Comparison of ENCODE assay signal across 9 cellular contexts in the genomic region with DNA sequence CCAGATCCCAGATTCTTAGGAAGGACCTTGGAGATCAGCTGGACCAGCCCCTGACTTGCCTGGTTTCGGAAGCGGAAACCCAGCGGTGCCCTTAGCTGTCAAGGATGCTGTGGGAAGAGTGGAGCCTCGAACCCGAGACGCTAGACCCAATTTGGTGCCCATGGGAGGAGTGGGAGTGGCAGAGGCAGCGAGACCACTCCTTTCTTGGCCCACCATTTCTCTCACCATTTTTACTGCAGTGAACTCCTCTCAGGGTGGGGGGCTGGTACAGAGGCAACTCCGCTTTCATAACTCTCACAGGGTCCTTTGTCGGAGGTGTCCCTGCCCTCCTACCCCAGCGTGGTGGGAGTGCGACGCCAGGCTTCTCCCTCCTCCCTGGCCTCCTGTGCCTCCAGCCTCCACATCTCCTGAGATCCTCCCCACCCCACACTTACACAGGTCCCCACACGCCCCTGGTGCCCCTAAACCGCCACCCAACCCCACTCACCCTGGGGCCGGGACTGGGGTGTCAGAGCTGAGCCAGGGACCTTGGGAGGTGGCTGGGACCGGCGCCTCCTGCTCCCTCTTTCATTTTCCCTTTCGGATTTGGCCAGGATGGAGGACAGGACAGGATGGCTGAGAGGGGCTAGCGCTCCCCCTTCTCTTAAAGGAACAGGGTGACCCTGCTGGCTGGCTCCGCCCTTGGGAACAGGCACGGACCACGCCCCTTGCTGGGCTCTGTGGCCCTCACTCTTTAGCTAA. TPM values are rescaled to one million over a fixed set of nuclear protein-coding genes. Genes with fewer than 3 reads are reported as not detected.
DNase-seq lines count a peak whose midpoint lies in the region; ATAC-seq and TF ChIP-seq lines count a peak whose summit lies in the region.
"Had no signal": no experiment of that assay in that cellular context is flagged by ENCODE, and none has a peak within 500 bp of the region (broad histone marks: within the 10 kb centered on the region; RNA-seq: fewer than 3 reads in every experiment).

A gene with protein sequence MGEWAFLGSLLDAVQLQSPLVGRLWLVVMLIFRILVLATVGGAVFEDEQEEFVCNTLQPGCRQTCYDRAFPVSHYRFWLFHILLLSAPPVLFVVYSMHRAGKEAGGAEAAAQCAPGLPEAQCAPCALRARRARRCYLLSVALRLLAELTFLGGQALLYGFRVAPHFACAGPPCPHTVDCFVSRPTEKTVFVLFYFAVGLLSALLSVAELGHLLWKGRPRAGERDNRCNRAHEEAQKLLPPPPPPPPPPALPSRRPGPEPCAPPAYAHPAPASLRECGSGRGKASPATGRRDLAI (minus strand): TSS at position 617 of the 741 bp plus-strand sequence. CDS start 922 bp downstream, outside the sequence.

- no peaks in the 10 kb centered on the region for H3K36me3 ChIP-seq in thymus (ENCODE audit: control insufficient read depth, insufficient read depth)

- peaks cover 18% of the 10 kb centered on the region for H3K27me3 ChIP-seq in thymus (ENCODE audit: control insufficient read depth, insufficient read depth)

- CTCF ChIA-PET in activated CD8-positive, alpha-beta memory T cell treated with anti-CD3 and anti-CD28 coated beads, Interleukin-2, amount 10 ng/mL, durations not matched to agents 7 days and 5 days (lab: Charles Lee): interaction anchor here (0.9 to 14.7 kb wide), 14 partner anchors 10 to 195 kb away, joined by 3 to 218 read pairs (median 4); partner anchors contain the start of genes IGFBP4 and TOP2A

- ATAC-seq in activated CD8-positive, alpha-beta memory T cell treated with anti-CD3 and anti-CD28 coated beads, Interleukin-2, amount 10 ng/mL, durations not matched to agents 7 days and 5 days: no peak
- no peak for ATAC-seq in left lobe of liver

- no peak for TF ChIP-seq CTCF in astrocyte of the spinal cord (IDR thresholded peaks at IDR 0.05; ENCODE audit: low read depth, low read length)

- no peak within 1 kb of the TSS for H3K27ac Mint-ChIP-seq in activated CD8-positive, alpha-beta memory T cell treated with anti-CD3 and anti-CD28 coated beads, Interleukin-2, amount 10 ng/mL, durations not matched to agents 7 days and 5 days

- peaks cover 3% of the 10 kb centered on the region for H3K4me1 ChIP-seq in thymus (ENCODE audit: control insufficient read depth, insufficient read depth, low read length)

- no peak within 1 kb of the TSS for H3K27ac ChIP-seq in thymus (ENCODE audit: low read depth)

- H3K4me3 Mint-ChIP-seq in activated CD8-positive, alpha-beta memory T cell treated with anti-CD3 and anti-CD28 coated beads, Interleukin-2, amount 10 ng/mL, durations not matched to agents 7 days and 5 days: peak within 1 kb of the TSS; percentile 68

- no peaks in the 10 kb centered on the region for H3K9me3 ChIP-seq in thymus (ENCODE audit: control insufficient read depth)

- H3K4me1 Mint-ChIP-seq in activated CD8-positive, alpha-beta memory T cell treated with anti-CD3 and anti-CD28 coated beads, Interleukin-2, amount 10 ng/mL, durations not matched to agents 7 days and 5 days: peaks cover 14% of the 10 kb centered on the region

- no peak for DNase-seq in activated CD8-positive, alpha-beta memory T cell treated with anti-CD3 and anti-CD28 coated beads, Interleukin-2, amount 10 ng/mL, durations not matched to agents 7 days and 5 days
- DNase-seq in activated CD8-positive, alpha-beta memory T cell treated with anti-CD3 and anti-CD28 coated beads, Interleukin-2, amount 50 U/mL, for 4 hours: no peak
- DNase-seq in astrocyte of the spinal cord (ENCODE audit: low read depth, low spot score) (no peak), left lobe of liver (ENCODE audit: low spot score) (peak; percentile 44), NCI-H2171 (lab: John Stamatoyannopoulos, UW) (no peak), DMS79 (lab: John Stamatoyannopoulos, UW) (no peak), kidney tubule cell (ENCODE audit: low spot score) (no peak)
- DNase-seq: stimulated activated CD4-positive, alpha-beta T cell treated with anti-CD3 and anti-CD28 coated beads, Interleukin-4, amount 100 ng/mL, for 4 hours had no signal

- H3K4me3 ChIP-seq in astrocyte of the spinal cord (ENCODE audit: low read depth, low read length) (peak within 1 kb of the TSS; percentile 48), thymus (ENCODE audit: low read length) (peak within 1 kb of the TSS; percentile 63)

- no peaks in the 10 kb centered on the region for H3K36me3 Mint-ChIP-seq in activated CD8-positive, alpha-beta memory T cell treated with anti-CD3 and anti-CD28 coated beads, Interleukin-2, amount 10 ng/mL, durations not matched to agents 7 days and 5 days

- 93% methylated on average over 22 of the region's 22 CpGs for WGBS in thymus

- peaks cover 25% of the 10 kb centered on the region for H3K27me3 Mint-ChIP-seq in activated CD8-positive, alpha-beta memory T cell treated with anti-CD3 and anti-CD28 coated beads, Interleukin-2, amount 10 ng/mL, durations not matched to agents 7 days and 5 days

- H3K9me3 Mint-ChIP-seq in activated CD8-positive, alpha-beta memory T cell treated with anti-CD3 and anti-CD28 coated beads, Interleukin-2, amount 10 ng/mL, durations not matched to agents 7 days and 5 days (ENCODE audit: low read depth): no peaks in the 10 kb centered on the region

- in situ Hi-C loops in astrocyte of the spinal cord (cut with HindIII; ENCODE audit: low sequenced_read_pairs): loop anchor here (10.0 kb wide), 1 partner anchor 59 kb away; the partner anchor contains the start of gene RARA

RNA-seq across cellular contexts. Expression of the gene that starts here (rescaled TPM):
- not detected for total RNA-seq in activated CD8-positive, alpha-beta memory T cell treated with anti-CD3 and anti-CD28 coated beads, Interleukin-2, amount 10 ng/mL, durations not matched to agents 7 days and 5 days
- total RNA-seq in left lobe of liver: 0.68 TPM
- 0.34 TPM for polyA plus RNA-seq in thymus

Comparison
In these comparisons a context has a peak if more than half of its experiments do, and no peak if none do; other contexts are left out.
1. Peak in DNase-seq in left lobe of liver; RNA of the gene not detected or under 1 TPM.